ENCODE assay signal across 8 cellular contexts in the genomic region with DNA sequence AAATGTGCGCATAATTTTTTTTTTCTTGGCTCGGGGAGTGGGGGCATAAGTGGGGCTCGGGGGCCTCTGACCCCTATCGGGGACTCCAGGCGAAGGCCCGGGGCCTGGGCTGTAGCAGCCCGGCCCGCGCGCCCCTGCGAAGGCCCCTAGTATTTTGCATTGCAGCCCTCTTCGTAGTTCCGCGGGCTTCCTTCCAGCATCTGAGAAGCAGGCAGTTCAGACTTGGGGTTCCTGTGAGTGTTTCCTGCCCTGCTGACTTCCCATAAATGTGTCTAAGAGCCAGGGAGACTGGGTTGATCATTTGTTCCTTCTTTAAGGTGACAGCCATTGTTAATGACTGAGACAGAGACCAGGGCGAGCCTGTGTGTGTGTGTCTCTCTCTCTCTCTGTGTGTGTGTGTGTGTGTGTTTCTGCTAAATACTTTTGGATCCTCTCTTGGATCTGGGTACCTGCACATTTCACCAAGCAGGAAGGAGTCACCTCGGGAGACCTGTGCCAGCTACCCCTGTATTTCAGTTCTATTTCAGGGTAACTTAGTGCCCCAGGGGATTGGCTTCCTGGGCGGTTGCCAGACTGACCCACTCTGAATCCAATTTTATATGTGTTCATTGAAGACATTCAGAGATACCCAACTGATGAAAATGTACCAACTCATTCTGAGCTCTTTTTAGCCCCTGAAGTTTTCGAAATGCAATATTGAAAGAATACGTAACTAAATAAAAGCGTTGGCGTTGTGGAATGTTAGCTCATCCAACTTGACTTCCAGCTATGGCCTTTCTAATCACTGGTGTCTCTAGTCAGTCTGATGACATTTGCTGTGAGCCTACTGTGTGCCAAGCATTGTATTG. TPM values are rescaled to one million over a fixed set of nuclear protein-coding genes. Genes with fewer than 3 reads are reported as not detected.
DNase-seq lines count a peak whose midpoint lies in the region; TF ChIP-seq lines count a peak whose summit lies in the region.

No MANE protein-coding gene starts in this region.

- H3K27ac ChIP-seq in esophagus muscularis mucosa (replicated peaks in 1 of 4) (peak overlapping the region; percentile 97 to 98 (median 97)), thymus (ENCODE audit: low read depth) (peak overlapping the region; percentile 90)

- TF ChIP-seq EP300 in esophagus muscularis mucosa (IDR thresholded peaks at IDR 0.05): no peak

- H3K4me1 ChIP-seq in esophagus muscularis mucosa (peaks cover 22 to 37% (median 24%) of the 10 kb centered on the region in 4 donors), mucosa of stomach (ENCODE audit: control insufficient read depth, insufficient read depth, low read length) (peaks cover 17% of the 10 kb centered on the region), thymus (ENCODE audit: control insufficient read depth, insufficient read depth, low read length) (peaks cover 8% of the 10 kb centered on the region)

- TF ChIP-seq CTCF in esophagus muscularis mucosa (IDR thresholded peaks at IDR 0.05): no peak

- TF ChIP-seq POLR2A in esophagus muscularis mucosa (IDR thresholded peaks at IDR 0.05; ENCODE audit: low read depth): no peak

- DNase-seq in NCI-H82 (lab: John Stamatoyannopoulos, UW) (peak; percentile 35), NCI-H82 treated with DMSO at 0.1 percent for 48 hours (lab: John Stamatoyannopoulos, UW; ENCODE audit: unreplicated experiment) (no peak), HEK293T (ENCODE audit: extremely low spot score) (peak; percentile 32), MG63 (peak; percentile 38), esophagus muscularis mucosa (ENCODE audit: extremely low spot score) (no peak)
- DNase-seq in activated CD8-positive, alpha-beta memory T cell treated with anti-CD3 and anti-CD28 coated beads, Interleukin-2, amount 50 U/mL, for 4 hours: peak; percentile 21

- no peaks in the 10 kb centered on the region for H3K36me3 ChIP-seq in MG63
- H3K36me3 ChIP-seq in esophagus muscularis mucosa: no peaks in the 10 kb centered on the region
- no peaks in the 10 kb centered on the region for H3K36me3 ChIP-seq in mucosa of stomach (ENCODE audit: control insufficient read depth, insufficient read depth, low read length)
- no peaks in the 10 kb centered on the region for H3K36me3 ChIP-seq in thymus (ENCODE audit: control insufficient read depth, insufficient read depth)

- peak overlapping the region; percentile 64 for H3K4me3 ChIP-seq in MG63
- H3K4me3 ChIP-seq in esophagus muscularis mucosa: peak overlapping the region; percentile 86 to 96 (median 88)
- H3K4me3 ChIP-seq in mucosa of stomach (ENCODE audit: low read length): peak overlapping the region; percentile 73
- H3K4me3 ChIP-seq in thymus (ENCODE audit: low read length): peak overlapping the region; percentile 84

- H3K9me3 ChIP-seq in MG63 (0 out of 2 replicates have a peak, but pooled peaks cover 2% of the 10 kb centered on the region), esophagus muscularis mucosa (peaks cover 0 to 11% (median 0%) of the 10 kb centered on the region in 4 donors), mucosa of stomach (ENCODE audit: control insufficient read depth, low read length) (no peaks in the 10 kb centered on the region), thymus (ENCODE audit: control insufficient read depth) (no peaks in the 10 kb centered on the region)

- WGBS in esophagus muscularis mucosa: 22% methylated on average over 15 of the region's 21 CpGs
- 22% methylated on average over 21 of the region's 21 CpGs for WGBS in thymus

- H3K9ac ChIP-seq in mucosa of stomach (ENCODE audit: low read length): peak overlapping the region; percentile 82

- intact Hi-C loops in esophagus muscularis mucosa (cut with DNase I): loop anchor here (10.0 kb wide), 4 partner anchors 339 to 1091 kb away; partner anchors contain the start of genes DNAJC1, OTUD1 and SPAG6

- POLR2A ChIA-PET in HEK293T (lab: Yijun Ruan, JAX): no interaction called here

- CTCF ChIA-PET in HEK293T (lab: Yijun Ruan, JAX): no interaction called here

- H3K27me3 ChIP-seq in MG63: no peaks in the 10 kb centered on the region
- no peaks in the 10 kb centered on the region for H3K27me3 ChIP-seq in esophagus muscularis mucosa
- no peaks in the 10 kb centered on the region for H3K27me3 ChIP-seq in mucosa of stomach (ENCODE audit: control insufficient read depth, insufficient read depth, low read length)
- no peaks in the 10 kb centered on the region for H3K27me3 ChIP-seq in thymus (ENCODE audit: control insufficient read depth, insufficient read depth)

TF ChIP-seq in HEK293T, 16 proteins besides CTCF, POLR2A, EP300 and RAD21:
- TF ChIP-seq L3MBTL2 (conservative IDR thresholded peaks at IDR 0.05) (0 out of 2 replicates have a peak, but pooled peaks have one; percentile 27), SP1 (IDR thresholded peaks at IDR 0.05) (no peak)

RNA-seq across cellular contexts. Expression of gene MSRB2, which starts 0.8 kb away (rescaled TPM):
- 18.6 and 26.3 TPM in 2 replicates for total RNA-seq in MG63 (2014; rRNA removed; shearing (Covaris generic); ENCODE audit: low replicate concordance)
- total RNA-seq in esophagus muscularis mucosa: 10 to 100 TPM; 36.0 to 48.6 (median 40.6) TPM
- polyA plus RNA-seq in thymus: 26.2 TPM

Comparison
In these comparisons a context has a peak if more than half of its experiments do, and no peak if none do; other contexts are left out.
1. DNase-seq: peak in NCI-H82 (single experiment), HEK293T (single experiment), MG63 (single experiment) and activated CD8-positive, alpha-beta memory T cell treated with anti-CD3 and anti-CD28 coated beads, Interleukin-2, amount 50 U/mL, for 4 hours (single experiment); none in NCI-H82 treated with DMSO at 0.1 percent for 48 hours (single experiment) and esophagus muscularis mucosa (single experiment).
2. Peak in every context shown above with its lines, with median percentiles within 50 percentile points of each other: H3K4me3 ChIP-seq.